In genomic region chr13:94548382-94549240, GRCh38 we compare ENCODE assay signal across 8 cellular contexts. TPM values are rescaled to one million over a fixed set of nuclear protein-coding genes. Genes with fewer than 3 reads are reported as not detected.
DNase-seq lines count a peak whose midpoint lies in the region; ATAC-seq and TF ChIP-seq lines count a peak whose summit lies in the region.

No MANE protein-coding gene starts in this region.

- ATAC-seq in GM21619 (IDR thresholded peaks at IDR 0.05; ENCODE audit: unreplicated experiment) = peak; percentile 59
- peak; percentile 75 for ATAC-seq in left lobe of liver

- peak overlapping the region; percentile 71 for H3K4me3 ChIP-seq in GM12864 (ENCODE audit: low read depth, low read length)
- H3K4me3 ChIP-seq in choroid plexus epithelial cell (ENCODE audit: low read depth, low read length) = peak overlapping the region; percentile 78

- TF ChIP-seq CTCF in GM12864 (IDR thresholded peaks at IDR 0.05; ENCODE audit: low read depth, low read length, missing control alignments) = no peak
- TF ChIP-seq CTCF in choroid plexus epithelial cell (conservative IDR thresholded peaks at IDR 0.05; ENCODE audit: low read depth, low read length) = peak; percentile 24

- DNase-seq in GM12864 (ENCODE audit: low read depth) (peak; percentile 26), HuH-7.5 (ENCODE audit: low spot score) (peak; percentile 27), SW 1271 (lab: John Stamatoyannopoulos, UW) (peak; percentile 24 to 69), choroid plexus epithelial cell (ENCODE audit: low read depth) (peak; percentile 55), left lobe of liver (ENCODE audit: low spot score) (peak; percentile 66), epidermal melanocyte (ENCODE audit: insufficient read length, low spot score) (no peak)
- DNase-seq in stimulated activated CD4-positive, alpha-beta T cell treated with anti-CD3 and anti-CD28 coated beads, Interleukin-4, amount 100 ng/mL, for 48 hours (ENCODE audit: low read depth in 2 of 2) = peak; percentile 7 to 21

RNA-seq across cellular contexts. Expression of gene TGDS, which starts 47.3 kb away (rescaled TPM):
- 8.4 TPM for total RNA-seq in left lobe of liver

RNA-seq across cellular contexts. Expression of gene GPR180, which starts 53.0 kb away (rescaled TPM):
- 4.7 TPM for total RNA-seq in left lobe of liver
